Comparison of ENCODE assay signal across 13 cellular contexts in the genomic region with DNA sequence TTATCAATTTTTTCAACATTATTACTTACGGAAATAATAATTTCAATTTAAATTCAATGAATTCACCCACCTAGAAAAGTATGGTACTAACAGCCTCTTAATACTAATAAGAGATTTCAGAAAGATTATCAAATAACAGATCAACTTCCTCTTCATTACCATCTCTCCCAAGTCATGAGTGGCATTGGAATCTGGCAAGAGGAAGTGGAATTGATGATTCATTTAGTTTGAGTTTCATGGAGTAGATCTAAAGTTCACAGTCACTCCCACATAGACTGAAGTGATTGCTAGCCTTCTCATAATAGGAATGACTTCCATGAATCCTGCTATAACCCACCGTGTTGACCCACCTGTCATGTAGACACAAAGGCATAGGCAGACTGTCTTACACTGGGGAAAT.
DNase-seq lines count a peak whose midpoint lies in the region; TF ChIP-seq lines count a peak whose summit lies in the region.
"Had no signal": no experiment of that assay in that cellular context is flagged by ENCODE, and none has a peak within 500 bp of the region (broad histone marks: within the 10 kb centered on the region; RNA-seq: fewer than 3 reads in every experiment).

No MANE protein-coding gene starts in this region.

- H3K9me3 ChIP-seq in osteoblast (ENCODE audit: low read depth, low read length) = no peaks in the 10 kb centered on the region
- no peaks in the 10 kb centered on the region for H3K9me3 ChIP-seq in transverse colon
- H3K9me3 ChIP-seq in spleen = no peaks in the 10 kb centered on the region
- H3K9me3 ChIP-seq: Caco-2 had no signal

- H2AFZ ChIP-seq in osteoblast (ENCODE audit: low read length) = peak overlapping the region; percentile 1

- intact Hi-C loops in transverse colon (cut with DNase I; ENCODE audit: low total_unique reads) = no loop called here
- intact Hi-C loops in spleen (cut with DNase I; ENCODE audit: low total_unique reads) = no loop called here

- no peaks in the 10 kb centered on the region for H4K20me1 ChIP-seq in osteoblast (ENCODE audit: insufficient read depth, low read length)

- TF ChIP-seq POLR2A in transverse colon (IDR thresholded peaks at IDR 0.05) (no peak), spleen (IDR thresholded peaks at IDR 0.05) (no peak)

- no peaks in the 10 kb centered on the region for H3K79me2 ChIP-seq in osteoblast (ENCODE audit: insufficient read depth, low read length)

- peaks cover 10% of the 10 kb centered on the region for H3K4me1 ChIP-seq in osteoblast (ENCODE audit: insufficient read depth, low read length)
- no peaks in the 10 kb centered on the region for H3K4me1 ChIP-seq in transverse colon
- H3K4me1 ChIP-seq in spleen = no peaks in the 10 kb centered on the region
- H3K4me1 ChIP-seq: Caco-2 had no signal

- 69 to 78% methylated on average over 2 of the region's 2 CpGs for WGBS in transverse colon (ENCODE audit: low coverage in 1 of 2), 2 donors
- 85 to 95% (median 91%) methylated on average over 2 of the region's 2 CpGs for WGBS in spleen, 5 donors

- H3K4me3 ChIP-seq in epithelial cell of esophagus (ENCODE audit: low read length) (no peak overlapping the region), osteoblast (ENCODE audit: insufficient read depth, low read length) (no peak overlapping the region), transverse colon (no peak overlapping the region), spleen (no peak overlapping the region)

- H3K27me3 ChIP-seq in osteoblast (ENCODE audit: insufficient read depth, low read length) (no peaks in the 10 kb centered on the region), transverse colon (no peaks in the 10 kb centered on the region), spleen (replicated peaks in 1 of 7) (no peaks in the 10 kb centered on the region)

- peak overlapping the region; percentile 17 for H3K27ac ChIP-seq in osteoblast (ENCODE audit: low read depth, low read length)
- no peak overlapping the region for H3K27ac ChIP-seq in transverse colon
- no peak overlapping the region for H3K27ac ChIP-seq in spleen
- H3K27ac ChIP-seq: VCaP had no signal

- H3K4me2 ChIP-seq in osteoblast (ENCODE audit: insufficient read depth, low read length) = no peak overlapping the region

- no peak for TF ChIP-seq EP300 in transverse colon (IDR thresholded peaks at IDR 0.05; ENCODE audit: low read depth)

- in situ Hi-C loops in transverse colon (cut with MboI; ENCODE audit: low pct_ligation_motif_present in 1 of 4, low pct_unique_long_range_greater_than_20kb in 1 of 4, low sequenced_read_pairs in 3 of 4) = no loop called here

- H3K36me3 ChIP-seq in osteoblast (ENCODE audit: insufficient read depth, low read length) (no peaks in the 10 kb centered on the region), transverse colon (no peaks in the 10 kb centered on the region), spleen (no peaks in the 10 kb centered on the region)

- DNase-seq in EL (peak; percentile 73), RKO (ENCODE audit: low spot score) (peak; percentile 60), epithelial cell of esophagus (ENCODE audit: low read depth) (peak; percentile 81), osteoblast (ENCODE audit: insufficient read length, low spot score, missing footprints) (no peak), transverse colon (no peak), NCI-H2081 (lab: John Stamatoyannopoulos, UW) (no peak), RPMI8226 (no peak), spleen (no peak)
- DNase-seq: Caco-2, NCI-H1930, nephron progenitor cell, OCI-M1 had no signal

- no peak for TF ChIP-seq CTCF in epithelial cell of esophagus (IDR thresholded peaks at IDR 0.05; ENCODE audit: insufficient read depth, low read depth, low read length, missing control alignments)
- TF ChIP-seq CTCF in osteoblast (IDR thresholded peaks at IDR 0.05; ENCODE audit: extremely low read depth, low read depth, low read length) = no peak
- TF ChIP-seq CTCF in transverse colon (IDR thresholded peaks at IDR 0.05) = no peak
- TF ChIP-seq CTCF in spleen (IDR thresholded peaks at IDR 0.05 in 8 of 11, conservative IDR thresholded peaks at IDR 0.05 in 3 of 11) = no peak

Comparison
In these comparisons a context has a peak if more than half of its experiments do, and no peak if none do; other contexts are left out.
1. DNase-seq: peak in EL (single experiment), RKO (single experiment) and epithelial cell of esophagus (single experiment); none in osteoblast (single experiment), transverse colon (single experiment), NCI-H2081 (0 of 2), RPMI8226 (single experiment) and spleen (single experiment).